ENCODE assay signal across 2 cellular contexts in genomic region chr22:50148991-50149721, GRCh38.
TF ChIP-seq lines count a peak whose summit lies in the region.

No MANE protein-coding gene starts in this region.

TF ChIP-seq in WTC11, 78 proteins besides CTCF, POLR2A, EP300 and RAD21:
- no peak for TF ChIP-seq ZNF396 (CRISPR knock-in tag; IDR thresholded peaks at IDR 0.05; ENCODE audit: borderline replicate concordance)
- TF ChIP-seq FOXJ3 (CRISPR knock-in tag; IDR thresholded peaks at IDR 0.05; ENCODE audit: borderline replicate concordance) = no peak
- TF ChIP-seq MAX (CRISPR knock-in tag; IDR thresholded peaks at IDR 0.05) = 0 out of 2 replicates have a peak, but pooled peaks have one; percentile 6
- no peak for TF ChIP-seq IRF2 (CRISPR knock-in tag; IDR thresholded peaks at IDR 0.05; ENCODE audit: borderline replicate concordance, low read depth)
- no peak for TF ChIP-seq ZNF532 (CRISPR knock-in tag; IDR thresholded peaks at IDR 0.05; ENCODE audit: borderline replicate concordance)

TF ChIP-seq in HepG2, 621 proteins besides CTCF, POLR2A, EP300 and RAD21 (continues in another document):
- TF ChIP-seq ZNF605 (CRISPR knock-in tag; IDR thresholded peaks at IDR 0.05) (no peak), AGO1 (IDR thresholded peaks at IDR 0.05; ENCODE audit: low read depth, low read length, poor library complexity, severe bottlenecking) (no peak), ZSCAN22 (CRISPR knock-in tag; IDR thresholded peaks at IDR 0.05) (no peak), ZNF569 (CRISPR knock-in tag; IDR thresholded peaks at IDR 0.05; ENCODE audit: borderline replicate concordance) (no peak), ZFP82 (CRISPR knock-in tag; IDR thresholded peaks at IDR 0.05; ENCODE audit: borderline replicate concordance) (no peak), HMGA1 (CRISPR knock-in tag; conservative IDR thresholded peaks at IDR 0.05) (no peak), ZNF33B (CRISPR knock-in tag; IDR thresholded peaks at IDR 0.05) (no peak), ZC3H13 (CRISPR knock-in tag; IDR thresholded peaks at IDR 0.05) (no peak), TERF1 (CRISPR knock-in tag; IDR thresholded peaks at IDR 0.05) (no peak), ZNF550 (CRISPR knock-in tag; IDR thresholded peaks at IDR 0.05; ENCODE audit: borderline replicate concordance) (no peak), ZNF576 (CRISPR knock-in tag; IDR thresholded peaks at IDR 0.05) (no peak), ZBTB2 (CRISPR knock-in tag; IDR thresholded peaks at IDR 0.05; ENCODE audit: low read depth) (no peak), FLYWCH1 (CRISPR knock-in tag; IDR thresholded peaks at IDR 0.05) (no peak), ZSCAN29 (CRISPR knock-in tag; conservative IDR thresholded peaks at IDR 0.05) (no peak), ZBTB8A (CRISPR knock-in tag; IDR thresholded peaks at IDR 0.05; ENCODE audit: borderline replicate concordance, low read depth) (no peak), ETV5 (CRISPR knock-in tag; IDR thresholded peaks at IDR 0.05; ENCODE audit: borderline replicate concordance) (peak; percentile 11; the same call in 1 of the 2 replicates), SIX1 (CRISPR knock-in tag; IDR thresholded peaks at IDR 0.05; ENCODE audit: borderline replicate concordance) (no peak), MXD1 (CRISPR knock-in tag; IDR thresholded peaks at IDR 0.05) (peak; percentile 22; the same call in 1 of the 2 replicates), ZNF430 (CRISPR knock-in tag; IDR thresholded peaks at IDR 0.05) (no peak), RFX5 (IDR thresholded peaks at IDR 0.05; ENCODE audit: low read depth, low read length) (no peak), ZNF362 (CRISPR knock-in tag; IDR thresholded peaks at IDR 0.05; ENCODE audit: borderline replicate concordance) (0 out of 2 replicates have a peak, but pooled peaks have one; percentile 20), JUNB (CRISPR knock-in tag; IDR thresholded peaks at IDR 0.05; ENCODE audit: borderline replicate concordance) (no peak), SKI (IDR thresholded peaks at IDR 0.05; ENCODE audit: partially characterized antibody) (no peak), ZNF609 (CRISPR knock-in tag; IDR thresholded peaks at IDR 0.05; ENCODE audit: borderline replicate concordance) (no peak), ATF7-NPFF (CRISPR knock-in tag; IDR thresholded peaks at IDR 0.05; ENCODE audit: low read depth) (no peak), TEF (CRISPR knock-in tag; IDR thresholded peaks at IDR 0.05) (no peak), ZNF383 (CRISPR knock-in tag; IDR thresholded peaks at IDR 0.05; ENCODE audit: borderline replicate concordance) (no peak), TMF1 (CRISPR knock-in tag; IDR thresholded peaks at IDR 0.05; ENCODE audit: low read depth) (no peak), FOXK1 (CRISPR knock-in tag; IDR thresholded peaks at IDR 0.05; ENCODE audit: borderline replicate concordance, low read depth) (no peak), PRDM4 (CRISPR knock-in tag; IDR thresholded peaks at IDR 0.05; ENCODE audit: borderline replicate concordance) (no peak), KDM5B (CRISPR knock-in tag; IDR thresholded peaks at IDR 0.05; ENCODE audit: borderline replicate concordance) (no peak), IRX3 (CRISPR knock-in tag; IDR thresholded peaks at IDR 0.05; ENCODE audit: borderline replicate concordance, low read depth) (no peak), SMARCE1 (IDR thresholded peaks at IDR 0.05; ENCODE audit: borderline replicate concordance) (no peak), NR1H2 (CRISPR knock-in tag; IDR thresholded peaks at IDR 0.05; ENCODE audit: borderline replicate concordance, low read depth) (no peak), ATF6 (CRISPR knock-in tag; conservative IDR thresholded peaks at IDR 0.05) (no peak), BRF2 (CRISPR knock-in tag; IDR thresholded peaks at IDR 0.05) (no peak), ARID2 (CRISPR knock-in tag; IDR thresholded peaks at IDR 0.05; ENCODE audit: borderline replicate concordance) (no peak), ATF2 (CRISPR knock-in tag; IDR thresholded peaks at IDR 0.05) (no peak), JDP2 (CRISPR knock-in tag; IDR thresholded peaks at IDR 0.05; ENCODE audit: borderline replicate concordance) (no peak), SOX13 (IDR thresholded peaks at IDR 0.05) (no peak), SOX13 (CRISPR knock-in tag; conservative IDR thresholded peaks at IDR 0.05 in 1 of 2, IDR thresholded peaks at IDR 0.05 in 1 of 2) (no peak), ZBTB20 (CRISPR knock-in tag; IDR thresholded peaks at IDR 0.05; ENCODE audit: borderline replicate concordance, low read depth) (no peak), PHB2 (IDR thresholded peaks at IDR 0.05; ENCODE audit: partially characterized antibody) (no peak), ZNF563 (CRISPR knock-in tag; IDR thresholded peaks at IDR 0.05) (no peak)
